33 cellular contexts compared by ENCODE assay signal in the genomic region with DNA sequence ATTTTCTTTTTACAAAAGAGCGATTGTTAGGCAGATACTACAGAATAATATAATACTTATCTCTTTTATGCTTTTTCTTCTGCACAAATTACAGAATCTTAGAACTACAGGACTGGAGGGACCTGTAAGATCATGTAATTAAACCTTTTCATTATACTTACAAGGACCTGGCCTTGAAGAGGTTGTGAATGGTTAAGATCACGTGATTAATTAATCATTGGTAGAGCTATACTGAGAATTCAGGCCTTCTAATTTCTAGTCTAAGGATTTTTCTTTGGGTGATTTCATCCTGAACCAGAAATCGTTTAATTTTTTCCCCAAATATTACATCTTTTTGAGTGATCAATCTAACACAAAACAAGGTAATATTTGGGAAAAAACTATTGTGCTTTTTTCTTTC.
"Had no signal": no experiment of that assay in that cellular context is flagged by ENCODE, and none has a peak within 500 bp of the region (broad histone marks: within the 10 kb centered on the region; RNA-seq: fewer than 3 reads in every experiment).

No MANE protein-coding gene starts in this region.

- H3K9ac ChIP-seq: KMS-11 had no signal

- DNase-seq: activated CD4-positive, alpha-beta T cell treated with anti-CD3 and anti-CD28 coated beads for 36 hours; activated CD4-positive, alpha-beta T cell treated with anti-CD3 and anti-CD28 coated beads, Interleukin-2, amount 10 ng/mL, durations not matched to agents 7 days and 5 days; activated CD4-positive, alpha-beta T cell treated with anti-CD3 and anti-CD28 coated beads, Interleukin-2, amount 50 U/mL, for 48 hours; activated CD8-positive, alpha-beta memory T cell treated with anti-CD3 and anti-CD28 coated beads, Interleukin-2, amount 50 U/mL, for 4 hours; activated CD8-positive, alpha-beta T cell treated with anti-CD3 and anti-CD28 coated beads, Interleukin-2, amount 10 ng/mL, durations not matched to agents 7 days and 5 days; activated effector memory CD4-positive, alpha-beta T cell treated with Interleukin-2 at 50 U/mL for 16 hours; activated naive CD4-positive, alpha-beta T cell treated with anti-CD3 and anti-CD28 coated beads, Interleukin-2, amount 10 ng/mL, durations not matched to agents 7 days and 5 days; activated naive CD8-positive, alpha-beta T cell treated with anti-CD3 and anti-CD28 coated beads, Interleukin-2, amount 50 U/mL, for 24 hours; activated T-cell treated with anti-CD3 and anti-CD28 coated beads for 4 hours; activated T-cell treated with anti-CD3 and anti-CD28 coated beads, Interleukin-2, amount 50 U/mL, for 4 hours; aorta; brain microvascular endothelial cell; NCI-H1092 treated with DMSO at 0.1 percent for 48 hours; NCI-H1417; NCI-H146; NCI-H187; NCI-H2029 treated with DMSO at 0.1 percent for 48 hours; NCI-H2107; NCI-H2171; NCI-H510A; NCI-H526; NCI-H748 treated with DMSO at 0.1 percent for 48 hours; NK-92 treated with Interleukin-12 subunit alpha and Interleukin-12 subunit beta, amount 100 ng/mL, for 24 hours; PC-9; Right ventricle myocardium superior had no signal

- H3K27ac ChIP-seq: brain microvascular endothelial cell, KMS-11, PC-9 had no signal

- H3K4me3 Mint-ChIP-seq: activated CD4-positive, alpha-beta T cell treated with anti-CD3 and anti-CD28 coated beads for 36 hours; activated CD4-positive, alpha-beta T cell treated with anti-CD3 and anti-CD28 coated beads, Interleukin-2, amount 10 ng/mL, durations not matched to agents 7 days and 5 days; activated CD8-positive, alpha-beta T cell treated with anti-CD3 and anti-CD28 coated beads, Interleukin-2, amount 10 ng/mL, durations not matched to agents 7 days and 5 days; activated naive CD4-positive, alpha-beta T cell treated with anti-CD3 and anti-CD28 coated beads, Interleukin-2, amount 10 ng/mL, durations not matched to agents 7 days and 5 days; activated naive CD8-positive, alpha-beta T cell; activated naive CD8-positive, alpha-beta T cell treated with anti-CD3 and anti-CD28 coated beads, Interleukin-2, amount 50 U/mL, for 24 hours; activated T-cell treated with anti-CD3 and anti-CD28 coated beads, Interleukin-2, amount 50 U/mL, for 4 hours; central memory CD8-positive, alpha-beta T cell; T-helper 1 cell treated with Interleukin-12 subunit alpha and Interleukin-12 subunit beta and Interleukin-4 antibody, amounts not matched to agents 30 μg/mL and 1 μg/mL, for 36 hours; T-helper 2 cell treated with Interferon-gamma antibody and Interleukin-4, amounts not matched to agents 5 μg/mL and 100 μg/mL, for 36 hours; WTC11 had no signal

- ATAC-seq: activated CD4-positive, alpha-beta T cell treated with anti-CD3 and anti-CD28 coated beads for 36 hours; activated CD4-positive, CD25-positive, alpha-beta regulatory T cell treated with anti-CD3 and anti-CD28 coated beads, Interleukin-2, amount 50 U/mL, for 24 hours; activated CD8-positive, alpha-beta T cell treated with anti-CD3 and anti-CD28 coated beads, Interleukin-2, amount 10 ng/mL, durations not matched to agents 7 days and 5 days; activated naive CD8-positive, alpha-beta T cell treated with anti-CD3 and anti-CD28 coated beads, Interleukin-2, amount 50 U/mL, for 24 hours; activated T-cell treated with anti-CD3 and anti-CD28 coated beads, Interleukin-2, amount 50 U/mL, for 4 hours; WTC11 had no signal

- H3K4me3 ChIP-seq: PC-9 had no signal

- H3K9me3 Mint-ChIP-seq: activated CD4-positive, alpha-beta T cell treated with anti-CD3 and anti-CD28 coated beads, Interleukin-2, amount 10 ng/mL, durations not matched to agents 7 days and 5 days; activated naive CD4-positive, alpha-beta T cell treated with anti-CD3 and anti-CD28 coated beads, Interleukin-2, amount 10 ng/mL, durations not matched to agents 7 days and 5 days; activated naive CD8-positive, alpha-beta T cell treated with anti-CD3 and anti-CD28 coated beads, Interleukin-2, amount 50 U/mL, for 24 hours; activated T-cell treated with anti-CD3 and anti-CD28 coated beads, Interleukin-2, amount 50 U/mL, for 4 hours; central memory CD8-positive, alpha-beta T cell; T-helper 1 cell treated with Interleukin-12 subunit alpha and Interleukin-12 subunit beta and Interleukin-4 antibody, amounts not matched to agents 30 μg/mL and 1 μg/mL, for 36 hours; T-helper 2 cell treated with Interferon-gamma antibody and Interleukin-4, amounts not matched to agents 5 μg/mL and 100 μg/mL, for 36 hours; WTC11 had no signal

- H3K4me1 Mint-ChIP-seq: activated CD4-positive, alpha-beta T cell treated with anti-CD3 and anti-CD28 coated beads for 36 hours; activated CD4-positive, alpha-beta T cell treated with anti-CD3 and anti-CD28 coated beads, Interleukin-2, amount 10 ng/mL, durations not matched to agents 7 days and 5 days; activated naive CD4-positive, alpha-beta T cell treated with anti-CD3 and anti-CD28 coated beads, Interleukin-2, amount 10 ng/mL, durations not matched to agents 7 days and 5 days; activated naive CD8-positive, alpha-beta T cell treated with anti-CD3 and anti-CD28 coated beads, Interleukin-2, amount 50 U/mL, for 24 hours; central memory CD8-positive, alpha-beta T cell; WTC11 had no signal

- H3K4me2 ChIP-seq: KMS-11, PC-9 had no signal

- H3K27me3 ChIP-seq: brain microvascular endothelial cell had no signal

- FAIRE-seq: TTC549 had no signal

- H3K36me3 Mint-ChIP-seq: activated naive CD4-positive, alpha-beta T cell treated with anti-CD3 and anti-CD28 coated beads, Interleukin-2, amount 10 ng/mL, durations not matched to agents 7 days and 5 days; activated naive CD8-positive, alpha-beta T cell; WTC11 had no signal

- H3K27me3 Mint-ChIP-seq: activated CD4-positive, alpha-beta T cell treated with anti-CD3 and anti-CD28 coated beads for 36 hours; activated naive CD4-positive, alpha-beta T cell treated with anti-CD3 and anti-CD28 coated beads, Interleukin-2, amount 10 ng/mL, durations not matched to agents 7 days and 5 days; central memory CD8-positive, alpha-beta T cell had no signal

- H3K27ac Mint-ChIP-seq: activated CD4-positive, alpha-beta T cell treated with anti-CD3 and anti-CD28 coated beads for 36 hours; activated CD4-positive, alpha-beta T cell treated with anti-CD3 and anti-CD28 coated beads, Interleukin-2, amount 10 ng/mL, durations not matched to agents 7 days and 5 days; activated CD8-positive, alpha-beta T cell treated with anti-CD3 and anti-CD28 coated beads, Interleukin-2, amount 10 ng/mL, durations not matched to agents 7 days and 5 days; activated naive CD4-positive, alpha-beta T cell treated with anti-CD3 and anti-CD28 coated beads, Interleukin-2, amount 10 ng/mL, durations not matched to agents 7 days and 5 days; activated naive CD8-positive, alpha-beta T cell; activated naive CD8-positive, alpha-beta T cell treated with anti-CD3 and anti-CD28 coated beads, Interleukin-2, amount 50 U/mL, for 24 hours; T-helper 1 cell treated with Interleukin-12 subunit alpha and Interleukin-12 subunit beta and Interleukin-4 antibody, amounts not matched to agents 30 μg/mL and 1 μg/mL, for 36 hours; T-helper 2 cell treated with Interferon-gamma antibody and Interleukin-4, amounts not matched to agents 5 μg/mL and 100 μg/mL, for 36 hours; WTC11 had no signal

- H3K36me3 ChIP-seq: brain microvascular endothelial cell had no signal

- H2AFZ ChIP-seq: PC-9 had no signal
